Comparison of ENCODE assay signal across 28 cellular contexts in genomic region chr15:60699845-60700244, GRCh38.
"Had no signal": no experiment of that assay in that cellular context is flagged by ENCODE, and none has a peak within 500 bp of the region (broad histone marks: within the 10 kb centered on the region; RNA-seq: fewer than 3 reads in every experiment).

No MANE protein-coding gene starts in this region.

- H3K27me3 Mint-ChIP-seq: activated CD4-positive, alpha-beta memory T cell treated with anti-CD3 and anti-CD28 coated beads for 36 hours; activated CD4-positive, alpha-beta T cell treated with anti-CD3 and anti-CD28 coated beads, Interleukin-2, amount 10 ng/mL, durations not matched to agents 24 days and 14 days; activated naive CD4-positive, alpha-beta T cell treated with anti-CD3 and anti-CD28 coated beads, Interleukin-2, amount 10 ng/mL, durations not matched to agents 7 days and 5 days had no signal

- H3K27ac Mint-ChIP-seq: activated CD4-positive, alpha-beta T cell treated with anti-CD3 and anti-CD28 coated beads, Interleukin-2, amount 10 ng/mL, durations not matched to agents 24 days and 14 days; activated naive CD4-positive, alpha-beta T cell treated with anti-CD3 and anti-CD28 coated beads, Interleukin-2, amount 10 ng/mL, durations not matched to agents 7 days and 5 days; activated naive CD8-positive, alpha-beta T cell treated with anti-CD3 and anti-CD28 coated beads, Interleukin-2, amount 10 ng/mL, durations not matched to agents 7 days and 5 days; activated T-helper 1 cell treated with anti-CD3 and anti-CD28 coated beads, Interleukin-12 subunit alpha, Interleukin-12 subunit beta, Interleukin-2, Interleukin-4 antibody, amounts not matched to agents 30 ng/mL and 10 ng/mL and 1 ng/mL, durations not matched to agents 14 hours and 24 hours and 36 hours had no signal

- DNase-seq: activated CD4-positive, alpha-beta memory T cell treated with anti-CD3 and anti-CD28 coated beads for 36 hours; activated CD4-positive, alpha-beta T cell treated with anti-CD3 and anti-CD28 coated beads for 1 hour; activated CD4-positive, alpha-beta T cell treated with anti-CD3 and anti-CD28 coated beads, Interleukin-2, amount 10 ng/mL, durations not matched to agents 24 days and 14 days; activated CD4-positive, CD25-positive, alpha-beta regulatory T cell; activated CD8-positive, alpha-beta memory T cell treated with anti-CD3 and anti-CD28 coated beads, Interleukin-2, amount 50 U/mL, for 4 hours; activated effector memory CD4-positive, alpha-beta T cell treated with Interleukin-2 at 50 U/mL for 16 hours; activated naive CD4-positive, alpha-beta T cell treated with anti-CD3 and anti-CD28 coated beads, Interleukin-2, amount 10 ng/mL, durations not matched to agents 7 days and 5 days; activated naive CD8-positive, alpha-beta T cell treated with anti-CD3 and anti-CD28 coated beads, Interleukin-2, amount 10 ng/mL, durations not matched to agents 7 days and 5 days; activated T-cell treated with anti-CD3 and anti-CD28 coated beads for 4 hours; activated T-cell treated with anti-CD3 and anti-CD28 coated beads, Interleukin-2, amount 50 U/mL, for 4 hours; amygdala; MM.1S; MV-4-11; NCI-H1092; NCI-H1436 treated with DMSO at 0.1 percent for 48 hours; NCI-H1694 treated with DMSO at 0.1 percent for 48 hours; NCI-H2029; NCI-H345; NCI-H524 treated with DMSO at 0.1 percent for 48 hours; PC-3; Peyer's patch; RPMI8226; SHP77 treated with DMSO at 0.1 percent for 48 hours; SK-N-SH; T-helper 2 cell; T-helper 9 cell; WERI-Rb-1 had no signal

- ATAC-seq: activated T-cell treated with anti-CD3 and anti-CD28 coated beads, Interleukin-2, amount 50 U/mL, for 4 hours; PC-3 had no signal

- H3K4me3 Mint-ChIP-seq: activated CD4-positive, alpha-beta memory T cell treated with anti-CD3 and anti-CD28 coated beads for 36 hours; activated CD4-positive, alpha-beta T cell treated with anti-CD3 and anti-CD28 coated beads, Interleukin-2, amount 10 ng/mL, durations not matched to agents 24 days and 14 days; activated naive CD4-positive, alpha-beta T cell treated with anti-CD3 and anti-CD28 coated beads, Interleukin-2, amount 10 ng/mL, durations not matched to agents 7 days and 5 days; activated naive CD8-positive, alpha-beta T cell treated with anti-CD3 and anti-CD28 coated beads, Interleukin-2, amount 10 ng/mL, durations not matched to agents 7 days and 5 days; activated T-helper 1 cell treated with anti-CD3 and anti-CD28 coated beads, Interleukin-12 subunit alpha, Interleukin-12 subunit beta, Interleukin-2, Interleukin-4 antibody, amounts not matched to agents 30 ng/mL and 10 ng/mL and 1 ng/mL, durations not matched to agents 14 hours and 24 hours and 36 hours had no signal

- H3K36me3 Mint-ChIP-seq: activated CD4-positive, alpha-beta memory T cell treated with anti-CD3 and anti-CD28 coated beads for 36 hours; activated naive CD4-positive, alpha-beta T cell treated with anti-CD3 and anti-CD28 coated beads, Interleukin-2, amount 10 ng/mL, durations not matched to agents 7 days and 5 days had no signal

- H3K9me3 Mint-ChIP-seq: activated CD4-positive, alpha-beta memory T cell treated with anti-CD3 and anti-CD28 coated beads for 36 hours; activated CD4-positive, alpha-beta T cell treated with anti-CD3 and anti-CD28 coated beads, Interleukin-2, amount 10 ng/mL, durations not matched to agents 24 days and 14 days; activated naive CD4-positive, alpha-beta T cell treated with anti-CD3 and anti-CD28 coated beads, Interleukin-2, amount 10 ng/mL, durations not matched to agents 7 days and 5 days; activated naive CD8-positive, alpha-beta T cell treated with anti-CD3 and anti-CD28 coated beads, Interleukin-2, amount 10 ng/mL, durations not matched to agents 7 days and 5 days; activated T-cell treated with anti-CD3 and anti-CD28 coated beads, Interleukin-2, amount 50 U/mL, for 4 hours; activated T-helper 1 cell treated with anti-CD3 and anti-CD28 coated beads, Interleukin-12 subunit alpha, Interleukin-12 subunit beta, Interleukin-2, Interleukin-4 antibody, amounts not matched to agents 30 ng/mL and 10 ng/mL and 1 ng/mL, durations not matched to agents 14 hours and 24 hours and 36 hours had no signal
